In genomic region chrX:145549476-145549875, GRCh38 we compare ENCODE assay signal across 28 cellular contexts.
"Had no signal": no experiment of that assay in that cellular context is flagged by ENCODE, and none has a peak within 500 bp of the region (broad histone marks: within the 10 kb centered on the region; RNA-seq: fewer than 3 reads in every experiment).

No MANE protein-coding gene starts in this region.

- H3K4me3 ChIP-seq: body of pancreas, esophagus muscularis mucosa, gastroesophageal sphincter, heart right ventricle, hepatocyte had no signal

- H3K4me2 ChIP-seq: hepatocyte had no signal

- H3K27me3 ChIP-seq: body of pancreas, esophagus muscularis mucosa, foreskin keratinocyte, gastroesophageal sphincter, heart right ventricle, hepatocyte had no signal

- DNase-seq: activated B cell treated with CpG ODN at 0.5 μM for 24 hours; activated CD4-positive, alpha-beta T cell treated with anti-CD3 and anti-CD28 coated beads for 48 hours; activated CD4-positive, alpha-beta T cell treated with anti-CD3 and anti-CD28 coated beads, Interleukin-2, amount 50 U/mL, for 1 hour; activated CD4-positive, alpha-beta T cell treated with anti-CD3 and anti-CD28 coated beads, Interleukin-2, amount 50 U/mL, for 48 hours; activated CD8-positive, alpha-beta memory T cell treated with anti-CD3 and anti-CD28 coated beads for 24 hours; activated CD8-positive, alpha-beta T cell treated with anti-CD3 and anti-CD28 coated beads for 36 hours; activated effector memory CD4-positive, alpha-beta T cell treated with Interleukin-2 at 50 U/mL for 16 hours; activated gamma-delta T cell treated with Interleukin-2 at 50 U/mL for 16 hours; activated naive CD4-positive, alpha-beta T cell treated with anti-CD3 and anti-CD28 coated beads, Interleukin-2, amount 50 U/mL, for 16 hours; activated naive CD4-positive, alpha-beta T cell treated with Interleukin-2 at 50 U/mL for 16 hours; activated T-cell treated with anti-CD3 and anti-CD28 coated beads, Interleukin-2, amount 50 U/mL, for 4 hours; amniotic stem cell; body of pancreas; cortex of kidney; dermis blood vessel endothelial cell; effector CD4-positive, alpha-beta T cell; effector memory CD8-positive, alpha-beta T cell; erythroblast; foreskin keratinocyte; heart right ventricle; T1000; WERI-Rb-1 had no signal

- H3K4me1 ChIP-seq: body of pancreas, esophagus muscularis mucosa, foreskin keratinocyte, gastroesophageal sphincter, heart right ventricle had no signal

- H3K79me2 ChIP-seq: hepatocyte had no signal

- H3K36me3 ChIP-seq: esophagus muscularis mucosa, gastroesophageal sphincter, heart right ventricle, WERI-Rb-1 had no signal

- ATAC-seq: activated CD4-positive, CD25-positive, alpha-beta regulatory T cell treated with anti-CD3 and anti-CD28 coated beads, Interleukin-2, amount 50 U/mL, for 24 hours; activated CD8-positive, alpha-beta T cell treated with anti-CD3 and anti-CD28 coated beads for 36 hours; activated T-cell treated with anti-CD3 and anti-CD28 coated beads, Interleukin-2, amount 50 U/mL, for 4 hours; activated T-helper 17 cell treated with anti-CD3 and anti-CD28 coated beads, Interleukin-2, amount 50 U/mL, for 72 hours; body of pancreas; effector memory CD8-positive, alpha-beta T cell; foreskin keratinocyte; gastroesophageal sphincter; heart right ventricle had no signal

- H2AFZ ChIP-seq: hepatocyte had no signal

- H3K9me3 ChIP-seq: body of pancreas, esophagus muscularis mucosa, gastroesophageal sphincter had no signal

- FAIRE-seq: colon had no signal

- H3K27ac ChIP-seq: body of pancreas, esophagus muscularis mucosa, foreskin keratinocyte, gastroesophageal sphincter, heart right ventricle, hepatocyte, WERI-Rb-1 had no signal
